23 cellular contexts compared by ENCODE assay signal in genomic region chr10:105682911-105683310, GRCh38.
DNase-seq lines count a peak whose midpoint lies in the region; FAIRE-seq and TF ChIP-seq lines count a peak whose summit lies in the region.
"Had no signal": no experiment of that assay in that cellular context is flagged by ENCODE, and none has a peak within 500 bp of the region (broad histone marks: within the 10 kb centered on the region; RNA-seq: fewer than 3 reads in every experiment).

No MANE protein-coding gene starts in this region.

- H3K4ac ChIP-seq in H1 (replicated peaks; ENCODE audit: insufficient read length, low read depth, low read length) (no peak overlapping the region), mesendoderm (ENCODE audit: low read depth, low read length) (no peak overlapping the region)

- no peaks in the 10 kb centered on the region for H4K20me1 ChIP-seq in H1 (replicated peaks in 1 of 2; ENCODE audit: control insufficient read depth in 1 of 2, insufficient read depth in 2 of 2, low read length in 2 of 2)
- H4K20me1 ChIP-seq: BLaER1 had no signal

- H2BK15ac ChIP-seq in H1 (ENCODE audit: low read length) (no peak overlapping the region), mesendoderm (replicated peaks; ENCODE audit: low read depth) (no peak overlapping the region)

- POLR2A ChIA-PET in H1 (lab: Charles Lee; ENCODE audit: partially characterized antibody): no interaction called here

- H3K4me3 ChIP-seq in HUES48 (ENCODE audit: low read depth, low read length): no peak overlapping the region
- no peak overlapping the region for H3K4me3 ChIP-seq in H1 (ENCODE audit: extremely low read depth in 1 of 4, insufficient read depth in 2 of 4, low read depth in 3 of 4, low read length in 4 of 4)
- H3K4me3 ChIP-seq in mesendoderm (ENCODE audit: low read length): no peak overlapping the region
- H3K4me3 ChIP-seq in foreskin fibroblast (ENCODE audit: low read depth in 1 of 2, low read length in 2 of 2): no peak overlapping the region
- H3K4me3 ChIP-seq: BLaER1 had no signal

- TF ChIP-seq EP300 in H1 (IDR thresholded peaks at IDR 0.05; ENCODE audit: borderline replicate concordance in 1 of 2, low read depth in 2 of 2, low read length in 2 of 2): no peak

- DNase-seq in H1 (ENCODE audit: low read depth in 1 of 2, low spot score in 2 of 2) (no peak), mesendoderm (peak; percentile 93), foreskin fibroblast (no peak), glomerular visceral epithelial cell (ENCODE audit: extremely low spot score) (no peak), DMS153 treated with DMSO at 0.1 percent for 48 hours (lab: John Stamatoyannopoulos, UW; ENCODE audit: unreplicated experiment) (no peak)
- DNase-seq: 8988T; ACHN; BE2C; C1 segment of cervical spinal cord; CD4-positive, alpha-beta memory T cell; CD4-positive, CD25-positive, alpha-beta regulatory T cell; CD8-positive, alpha-beta memory T cell; COR-L47; DMS 273 treated with DMSO at 0.1 percent for 48 hours; DMS153; DMS79 treated with DMSO at 0.1 percent for 48 hours; GF-D8 had no signal

- H3K18ac ChIP-seq in H1 (ENCODE audit: extremely low read depth, low read length) (no peak overlapping the region), mesendoderm (ENCODE audit: low read length) (no peak overlapping the region)

- no peak overlapping the region; a peak in 2 of 4 replicates for H3K4me2 ChIP-seq in H1 (ENCODE audit: insufficient read depth in 1 of 2, low read depth in 2 of 2, low read length in 2 of 2)
- no peak overlapping the region for H3K4me2 ChIP-seq in mesendoderm (ENCODE audit: low read length)
- H3K4me2 ChIP-seq: BLaER1 had no signal

- H4K5ac ChIP-seq in H1 (ENCODE audit: insufficient read length, low read depth, low read length): no peak overlapping the region
- no peak overlapping the region for H4K5ac ChIP-seq in mesendoderm (ENCODE audit: low read length)

- no peak for TF ChIP-seq RAD21 in H1 (IDR thresholded peaks at IDR 0.05 in 1 of 2, conservative IDR thresholded peaks at IDR 0.05 in 1 of 2; ENCODE audit: low read depth in 2 of 2, low read length in 2 of 2)

- CTCF ChIA-PET in H1 (lab: Charles Lee; ENCODE audit: partially characterized antibody): interaction anchor here (1.2 kb wide), 1 partner anchor 619 kb away, joined by 3 read pairs; no protein-coding TSS in a partner anchor

- H3K14ac ChIP-seq in H1 (ENCODE audit: insufficient read length): no peak overlapping the region

- H3K36me3 ChIP-seq in HUES48 (ENCODE audit: control insufficient read depth, insufficient read depth, low read length) (no peaks in the 10 kb centered on the region), H1 (ENCODE audit: control insufficient read depth in 2 of 4, insufficient read depth in 4 of 4, low read length in 3 of 4) (no peaks in the 10 kb centered on the region), mesendoderm (ENCODE audit: control insufficient read depth, insufficient read depth, low read length) (no peaks in the 10 kb centered on the region)
- H3K36me3 ChIP-seq: BE2C, BLaER1 had no signal

- 85% methylated on average over 3 of the region's 3 CpGs; no CpG with 5 or more reads in 1 of the 2 experiments for whole genome bisulfite sequencing in H1 (ENCODE audit: extremely low coverage in 1 of 2, insufficient coverage in 1 of 2, insufficient read length in 1 of 2, insufficient replicate concordance in 2 of 2, low coverage in 1 of 2, low lambda C conversion rate in 2 of 2, missing lambda C conversion rate in 1 of 2), 2 experiments
- no CpG with 5 or more reads among the region's 3 CpGs for WGBS in mesendoderm (ENCODE audit: extremely low coverage, insufficient coverage, low lambda C conversion rate)

- no peak for TF ChIP-seq CTCF in H1 (IDR thresholded peaks at IDR 0.05; ENCODE audit: control extremely low read depth in 1 of 3, insufficient read depth in 1 of 3, low read depth in 1 of 3, low read length in 3 of 3)
- no peak for TF ChIP-seq CTCF in foreskin fibroblast (IDR thresholded peaks at IDR 0.05; ENCODE audit: low read depth, low read length)

- H3K23ac ChIP-seq in H1 (ENCODE audit: insufficient read length): no peak overlapping the region
- no peak overlapping the region for H3K23ac ChIP-seq in mesendoderm (ENCODE audit: low read length)

- H2BK120ac ChIP-seq in H1 (replicated peaks; ENCODE audit: low read depth, low read length) (no peak overlapping the region), mesendoderm (ENCODE audit: low read depth, low read length) (no peak overlapping the region)

- no peaks in the 10 kb centered on the region for H3K23me2 ChIP-seq in H1 (ENCODE audit: low read depth, low read length)

- H3K27ac ChIP-seq in HUES48 (ENCODE audit: low read depth, low read length) (peak overlapping the region; percentile 35), H1 (ENCODE audit: low read depth, low read length) (no peak overlapping the region), mesendoderm (ENCODE audit: low read depth, low read length) (no peak overlapping the region)
- H3K27ac ChIP-seq: BLaER1 had no signal

- H3K9ac ChIP-seq in HUES48 (ENCODE audit: low read depth, low read length) (no peak overlapping the region), H1 (replicated peaks in 1 of 4; ENCODE audit: extremely low read depth in 1 of 4, low read depth in 3 of 4, low read length in 3 of 4) (no peak overlapping the region), mesendoderm (ENCODE audit: low read length) (no peak overlapping the region)
- H3K9ac ChIP-seq: BLaER1 had no signal

- H4K91ac ChIP-seq in H1 (replicated peaks; ENCODE audit: insufficient read length, low read length): no peak overlapping the region

- H3K79me1 ChIP-seq in H1 (ENCODE audit: low read depth, low read length) (no peaks in the 10 kb centered on the region), mesendoderm (ENCODE audit: low read length) (no peaks in the 10 kb centered on the region)

- H3K79me2 ChIP-seq in H1 (ENCODE audit: control insufficient read depth in 1 of 2, insufficient read depth in 2 of 2, low read length in 2 of 2) (no peaks in the 10 kb centered on the region), mesendoderm (ENCODE audit: control insufficient read depth, insufficient read depth, low read length) (no peaks in the 10 kb centered on the region)

- H3K4me1 ChIP-seq in HUES48 (ENCODE audit: control insufficient read depth, insufficient read depth, low read length) (peaks cover 30% of the 10 kb centered on the region), H1 (replicated peaks in 1 of 4; ENCODE audit: control insufficient read depth in 3 of 4, insufficient read depth in 4 of 4, low read length in 3 of 4) (peaks cover 0 to 8% (median 0%) of the 10 kb centered on the region in 4 experiments; a peak in 1 of 7 replicates), mesendoderm (ENCODE audit: control insufficient read depth, low read depth, low read length) (peaks cover 2% of the 10 kb centered on the region)
- H3K4me1 ChIP-seq: BE2C, BLaER1 had no signal

- H2BK5ac ChIP-seq in H1 (ENCODE audit: low read depth, low read length): no peak overlapping the region
- H2BK5ac ChIP-seq in mesendoderm (ENCODE audit: low read length): no peak overlapping the region

- H3K27me3 ChIP-seq in HUES48 (ENCODE audit: control insufficient read depth, insufficient read depth, low read length): no peaks in the 10 kb centered on the region
- H3K27me3 ChIP-seq in H1 (replicated peaks in 1 of 4; ENCODE audit: control insufficient read depth in 3 of 4, extremely low read depth in 1 of 4, insufficient read depth in 3 of 4, low read length in 3 of 4): no peaks in the 10 kb centered on the region
- no peaks in the 10 kb centered on the region for H3K27me3 ChIP-seq in mesendoderm (ENCODE audit: insufficient read depth, low read length, poor library complexity)
- H3K27me3 ChIP-seq: BE2C, BLaER1 had no signal

- H4K8ac ChIP-seq in H1 (ENCODE audit: extremely low read depth, insufficient read depth, low read length) (no peak overlapping the region), mesendoderm (ENCODE audit: low read depth, low read length) (no peak overlapping the region)

- no peaks in the 10 kb centered on the region for H3K9me3 ChIP-seq in HUES48 (ENCODE audit: control insufficient read depth, insufficient read depth, low read length)
- H3K9me3 ChIP-seq in H1 (ENCODE audit: insufficient read depth in 2 of 2, low read depth in 1 of 2, low read length in 1 of 2): no peaks in the 10 kb centered on the region
- H3K9me3 ChIP-seq: BE2C, BLaER1 had no signal

- no peak for TF ChIP-seq POLR2A in H1 (IDR thresholded peaks at IDR 0.05; ENCODE audit: control extremely low read depth in 1 of 2, low read depth in 2 of 2, low read length in 2 of 2)

- no peak overlapping the region for H2AK5ac ChIP-seq in H1 (ENCODE audit: low read depth, low read length)
- H2AK5ac ChIP-seq in mesendoderm (ENCODE audit: low read length): no peak overlapping the region

- 0 out of 2 replicates have a peak overlapping the region, but pooled peaks have one; percentile 2 for H2AFZ ChIP-seq in H1 (ENCODE audit: low read length)

- FAIRE-seq in H1 (lab: Jason Lieb, UNC): no peak
- FAIRE-seq: A204.1, G401.6, GM12891, GM19239 had no signal

- no peak overlapping the region for H2BK12ac ChIP-seq in H1 (ENCODE audit: low read depth, low read length)

- H2BK20ac ChIP-seq in H1 (ENCODE audit: low read length): no peak overlapping the region

- H3K56ac ChIP-seq in H1 (replicated peaks; ENCODE audit: insufficient read length, low read depth, low read length): no peak overlapping the region
- H3K56ac ChIP-seq in mesendoderm (ENCODE audit: low read length): no peak overlapping the region

TF ChIP-seq in H1, 55 proteins besides CTCF, POLR2A, EP300 and RAD21 (continues in another document):
- TF ChIP-seq E2F6 (IDR thresholded peaks at IDR 0.05): no peak
- no peak for TF ChIP-seq SIRT6 (IDR thresholded peaks at IDR 0.05; ENCODE audit: low read length)
- TF ChIP-seq POLR2AphosphoS5 (IDR thresholded peaks at IDR 0.05; ENCODE audit: low read depth, low read length): no peak
- no peak for TF ChIP-seq BACH1 (IDR thresholded peaks at IDR 0.05; ENCODE audit: low read length)
- TF ChIP-seq TAF7 (optimal IDR thresholded peaks at IDR 0.05; ENCODE audit: borderline replicate concordance, low read depth, low read length): no peak
- no peak for TF ChIP-seq HDAC2 (IDR thresholded peaks at IDR 0.05; ENCODE audit: borderline replicate concordance in 1 of 2, low read depth in 2 of 2, low read length in 2 of 2)
- no peak for TF ChIP-seq USF2 (IDR thresholded peaks at IDR 0.05; ENCODE audit: low read length)
